ENCODE assay signal across 12 cellular contexts in the genomic region with DNA sequence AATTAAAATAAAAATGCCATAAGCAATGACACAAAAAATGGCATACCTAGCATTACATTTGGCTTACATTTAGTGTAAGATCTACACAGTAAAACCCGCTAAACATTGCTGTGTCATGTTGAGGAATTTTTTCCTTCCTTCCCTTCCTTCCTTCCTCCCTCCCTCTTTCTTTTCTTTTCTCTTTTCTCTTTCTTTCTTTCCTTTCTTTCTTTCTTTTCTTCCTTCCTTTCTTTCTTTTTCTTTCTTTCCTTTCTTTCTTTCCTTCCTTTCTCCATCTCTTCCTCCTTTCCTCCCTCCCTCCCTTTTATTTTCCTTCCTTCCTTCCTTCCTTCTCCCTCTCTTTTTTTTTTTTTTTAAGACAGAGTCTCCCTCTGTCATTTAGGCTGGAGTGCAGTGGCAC. TPM values are rescaled to one million over a fixed set of nuclear protein-coding genes. Genes with fewer than 3 reads are reported as not detected.
"Had no signal": no experiment of that assay in that cellular context is flagged by ENCODE, and none has a peak within 500 bp of the region (broad histone marks: within the 10 kb centered on the region; RNA-seq: fewer than 3 reads in every experiment).

No MANE protein-coding gene starts in this region.

RNA-seq across cellular contexts. Expression of gene CYP2A6, which starts 11.8 kb away (rescaled TPM):
- total RNA-seq: OCI-LY7; PC-9; Peyer's patch; Right ventricle myocardium inferior; RPMI7951; SJCRH30; SJSA1; SK-MEL-5; T-helper 1 cell treated with Interleukin-12 subunit alpha and Interleukin-12 subunit beta and Interleukin-4 antibody, amounts not matched to agents 30 ng/mL and 1 ng/mL, for 36 hours had no signal
- polyA plus RNA-seq: SK-N-SH had no signal

RNA-seq across cellular contexts. Expression of gene CYP2A7, which starts 43.6 kb away (rescaled TPM):
- total RNA-seq: OCI-LY7; PC-9; Peyer's patch; Right ventricle myocardium inferior; Right ventricle myocardium superior; RPMI7951; SJCRH30; SJSA1; SK-MEL-5; T-cell; T-helper 1 cell treated with Interleukin-12 subunit alpha and Interleukin-12 subunit beta and Interleukin-4 antibody, amounts not matched to agents 30 ng/mL and 1 ng/mL, for 36 hours had no signal
- polyA plus RNA-seq: SK-N-SH had no signal
